In the genomic region with DNA sequence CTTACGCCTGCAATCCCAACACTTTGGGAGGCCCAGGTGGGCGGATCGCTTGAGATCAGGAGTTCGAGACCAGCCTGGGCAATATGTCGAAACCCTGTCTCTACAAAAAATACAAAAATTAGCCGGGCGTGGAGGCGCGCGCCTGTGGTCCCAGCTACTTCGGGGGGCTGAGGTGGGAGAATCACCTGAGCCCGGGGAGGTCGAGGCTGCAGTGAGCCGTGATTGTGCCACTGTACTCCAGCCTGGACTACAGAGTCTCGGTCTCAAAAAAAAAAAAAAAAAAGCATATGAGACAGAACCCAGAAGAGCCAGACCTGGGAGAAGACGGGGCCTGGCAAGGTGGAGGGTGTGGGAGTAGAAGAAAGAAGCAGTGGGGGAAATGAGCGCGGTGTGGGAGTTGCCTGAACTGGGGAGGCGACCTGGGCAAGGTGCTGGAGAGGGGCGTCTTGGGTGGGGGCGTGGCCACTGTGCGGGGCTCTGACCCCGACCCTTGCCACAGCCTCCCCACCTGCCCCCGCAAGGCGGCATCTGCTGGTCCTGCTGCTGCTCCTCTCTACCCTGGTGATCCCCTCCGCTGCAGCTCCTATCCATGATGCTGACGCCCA, we compare ENCODE assay signal across 1 cellular context.
TF ChIP-seq lines count a peak whose summit lies in the region.

No MANE protein-coding gene starts in this region.

TF ChIP-seq in GM23338, 12 proteins besides CTCF, POLR2A, EP300 and RAD21:
- TF ChIP-seq EZH2 (IDR thresholded peaks at IDR 0.05; ENCODE audit: low read depth, unreplicated experiment) (no peak), POLR2AphosphoS5 (IDR thresholded peaks at IDR 0.05; ENCODE audit: low read depth) (no peak), NANOG (IDR thresholded peaks at IDR 0.05; ENCODE audit: borderline replicate concordance) (no peak), JUNB (IDR thresholded peaks at IDR 0.05; ENCODE audit: unreplicated experiment) (no peak), STAT1 (IDR thresholded peaks at IDR 0.05; ENCODE audit: unreplicated experiment) (no peak), ZNF462 (CRISPR knock-in tag; IDR thresholded peaks at IDR 0.05) (no peak)
